In genomic region chr6:5851261-5851757, GRCh38 we compare ENCODE assay signal across 8 cellular contexts.
DNase-seq lines count a peak whose midpoint lies in the region; ATAC-seq, FAIRE-seq and TF ChIP-seq lines count a peak whose summit lies in the region.

No MANE protein-coding gene starts in this region.

- ATAC-seq in HG02884 (IDR thresholded peaks at IDR 0.05; ENCODE audit: unreplicated experiment): peak; percentile 82
- peak; percentile 84 for ATAC-seq in WTC11

- CTCF ChIA-PET in Calu3 (lab: Charles Lee) (no interaction called here), WTC11 (lab: Charles Lee) (interaction anchor here (0.6 to 2.2 kb wide), 3 partner anchors 280 to 382 kb away, joined by 3 to 10 read pairs (median 4); no protein-coding TSS in a partner anchor)

- H3K9me1 ChIP-seq in keratinocyte (ENCODE audit: control insufficient read depth, extremely low read depth, insufficient read depth, low read length): no peaks in the 10 kb centered on the region

- H3K79me2 ChIP-seq in keratinocyte (ENCODE audit: control insufficient read depth, insufficient read depth, low read length): no peaks in the 10 kb centered on the region

- TF ChIP-seq CTCF in Calu3 (IDR thresholded peaks at IDR 0.05; ENCODE audit: unreplicated experiment): no peak
- no peak for TF ChIP-seq CTCF in WTC11 (IDR thresholded peaks at IDR 0.05)
- TF ChIP-seq CTCF in bronchial epithelial cell (IDR thresholded peaks at IDR 0.05; ENCODE audit: insufficient read depth, low read length, severe bottlenecking): no peak
- no peak for TF ChIP-seq CTCF in keratinocyte (optimal IDR thresholded peaks at IDR 0.05 in 1 of 3, IDR thresholded peaks at IDR 0.05 in 1 of 3, conservative IDR thresholded peaks at IDR 0.05 in 1 of 3; ENCODE audit: extremely low read depth in 1 of 3, insufficient read depth in 2 of 3, low read length in 3 of 3)

- H3K4me1 Mint-ChIP-seq in Calu3 (ENCODE audit: low read depth, unreplicated experiment) (no peaks in the 10 kb centered on the region), WTC11 (peaks cover 28% of the 10 kb centered on the region)

- no TSS peak for BruUV-seq in Calu3 (replicated peaks; lab: Mats Ljungman, UMichigan)

- no peaks in the 10 kb centered on the region for H3K4me1 ChIP-seq in keratinocyte (ENCODE audit: control insufficient read depth, extremely low read depth, insufficient read depth, low read length)

- FAIRE-seq in bronchial epithelial cell (lab: Jason Lieb, UNC) (no peak), keratinocyte (lab: Jason Lieb, UNC) (no peak)

- H3K4me3 ChIP-seq in bronchial epithelial cell (ENCODE audit: low read depth, low read length) (peak overlapping the region; percentile 25), keratinocyte (ENCODE audit: control insufficient read depth in 2 of 3, extremely low read depth in 1 of 3, insufficient read depth in 2 of 3, low read depth in 1 of 3, low read length in 3 of 3) (peak overlapping the region in 2 of 3 experiments; percentile 21 to 26)

- H3K36me3 Mint-ChIP-seq in Calu3 (ENCODE audit: insufficient read depth, unreplicated experiment) (no peaks in the 10 kb centered on the region), WTC11 (no peaks in the 10 kb centered on the region; the same call in 1 of the 2 replicates)

- H3K27me3 ChIP-seq in bronchial epithelial cell (ENCODE audit: control insufficient read depth, insufficient read depth, low read length) (peaks cover 10% of the 10 kb centered on the region), keratinocyte (ENCODE audit: control insufficient read depth, extremely low read depth, insufficient read depth, low read length) (peaks cover 20% of the 10 kb centered on the region)

- H2AFZ ChIP-seq in keratinocyte (ENCODE audit: control insufficient read depth, low read length): no peak overlapping the region

- POLR2A ChIA-PET in WTC11 (lab: Charles Lee): interaction anchor here (0.7 kb wide), 2 partner anchors 696 to 1391 kb away, joined by 3 to 4 read pairs; no protein-coding TSS in a partner anchor

- H3K9me3 ChIP-seq in keratinocyte (ENCODE audit: control insufficient read depth, low read depth, low read length): no peaks in the 10 kb centered on the region

- H3K9ac ChIP-seq in keratinocyte (ENCODE audit: control insufficient read depth, extremely low read depth, insufficient read depth, low read length): no peak overlapping the region

- peaks cover 67% of the 10 kb centered on the region for H3K27me3 Mint-ChIP-seq in Calu3 (ENCODE audit: unreplicated experiment)
- H3K27me3 Mint-ChIP-seq in WTC11 (ENCODE audit: low read depth): peaks cover 94% of the 10 kb centered on the region

- intact Hi-C loops in Calu3 (cut with micrococcal nuclease; ENCODE audit: unreplicated experiment): no loop called here

- H3K27ac ChIP-seq in keratinocyte (ENCODE audit: control insufficient read depth, insufficient read depth, low read length): no peak overlapping the region

- H3K36me3 ChIP-seq in bronchial epithelial cell (ENCODE audit: control insufficient read depth, insufficient read depth, low read length) (no peaks in the 10 kb centered on the region), keratinocyte (ENCODE audit: control insufficient read depth in 2 of 2, extremely low read depth in 1 of 2, insufficient read depth in 2 of 2, low read length in 2 of 2) (no peaks in the 10 kb centered on the region)

- no peaks in the 10 kb centered on the region for H4K20me1 ChIP-seq in keratinocyte (ENCODE audit: control insufficient read depth, extremely low read depth, insufficient read depth, low read length)

- H3K4me2 ChIP-seq in keratinocyte (ENCODE audit: control insufficient read depth, extremely low read depth, insufficient read depth, low read depth, low read length): peak overlapping the region; percentile 32

- dilution Hi-C loops in keratinocyte (cut with MboI; ENCODE audit: extremely low pct_ligation_motif_present, low sequenced_read_pairs): no loop called here

- H3K9me3 Mint-ChIP-seq in Calu3 (ENCODE audit: low read depth, unreplicated experiment): no peaks in the 10 kb centered on the region
- 0 out of 2 replicates have a peak, but pooled peaks cover 4% of the 10 kb centered on the region for H3K9me3 Mint-ChIP-seq in WTC11

- peak; percentile 56 for DNase-seq in Calu3
- DNase-seq in WTC11 (ENCODE audit: low spot score): peak; percentile 80
- DNase-seq in bronchial epithelial cell (ENCODE audit: low read depth): peak; percentile 32
- no peak for DNase-seq in keratinocyte (ENCODE audit: low read depth, low spot score)
- peak; percentile 44 to 62 for DNase-seq in stimulated activated CD4-positive, alpha-beta T cell treated with anti-CD3 and anti-CD28 coated beads, Interleukin-15, amount 100 ng/mL, for 48 hours (ENCODE audit: low read depth in 2 of 2)
- no peak for DNase-seq in OCI-M1 (lab: John Stamatoyannopoulos, UW)
- no peak for DNase-seq in NCI-H82 treated with DMSO at 0.1 percent for 48 hours (lab: John Stamatoyannopoulos, UW; ENCODE audit: unreplicated experiment)

- H3K4me3 Mint-ChIP-seq in Calu3 (ENCODE audit: low read depth, unreplicated experiment): peak overlapping the region; percentile 52
- H3K4me3 Mint-ChIP-seq in WTC11: peak overlapping the region; percentile 64

- no peak overlapping the region for H3K27ac Mint-ChIP-seq in Calu3 (ENCODE audit: unreplicated experiment)
- H3K27ac Mint-ChIP-seq in WTC11: no peak overlapping the region

TF ChIP-seq in WTC11, 78 proteins besides CTCF, POLR2A, EP300 and RAD21 (continues in another document):
- TF ChIP-seq E2F5 (CRISPR knock-in tag; IDR thresholded peaks at IDR 0.05): no peak
- no peak; the same call in 1 of the 2 replicates for TF ChIP-seq ZNF416 (CRISPR knock-in tag; IDR thresholded peaks at IDR 0.05)
- no peak for TF ChIP-seq RORB (CRISPR knock-in tag; IDR thresholded peaks at IDR 0.05)
- TF ChIP-seq, protein P1, sequence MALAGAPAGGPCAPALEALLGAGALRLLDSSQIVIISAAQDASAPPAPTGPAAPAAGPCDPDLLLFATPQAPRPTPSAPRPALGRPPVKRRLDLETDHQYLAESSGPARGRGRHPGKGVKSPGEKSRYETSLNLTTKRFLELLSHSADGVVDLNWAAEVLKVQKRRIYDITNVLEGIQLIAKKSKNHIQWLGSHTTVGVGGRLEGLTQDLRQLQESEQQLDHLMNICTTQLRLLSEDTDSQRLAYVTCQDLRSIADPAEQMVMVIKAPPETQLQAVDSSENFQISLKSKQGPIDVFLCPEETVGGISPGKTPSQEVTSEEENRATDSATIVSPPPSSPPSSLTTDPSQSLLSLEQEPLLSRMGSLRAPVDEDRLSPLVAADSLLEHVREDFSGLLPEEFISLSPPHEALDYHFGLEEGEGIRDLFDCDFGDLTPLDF (CRISPR knock-in tag; IDR thresholded peaks at IDR 0.05): no peak
- TF ChIP-seq, protein P2, sequence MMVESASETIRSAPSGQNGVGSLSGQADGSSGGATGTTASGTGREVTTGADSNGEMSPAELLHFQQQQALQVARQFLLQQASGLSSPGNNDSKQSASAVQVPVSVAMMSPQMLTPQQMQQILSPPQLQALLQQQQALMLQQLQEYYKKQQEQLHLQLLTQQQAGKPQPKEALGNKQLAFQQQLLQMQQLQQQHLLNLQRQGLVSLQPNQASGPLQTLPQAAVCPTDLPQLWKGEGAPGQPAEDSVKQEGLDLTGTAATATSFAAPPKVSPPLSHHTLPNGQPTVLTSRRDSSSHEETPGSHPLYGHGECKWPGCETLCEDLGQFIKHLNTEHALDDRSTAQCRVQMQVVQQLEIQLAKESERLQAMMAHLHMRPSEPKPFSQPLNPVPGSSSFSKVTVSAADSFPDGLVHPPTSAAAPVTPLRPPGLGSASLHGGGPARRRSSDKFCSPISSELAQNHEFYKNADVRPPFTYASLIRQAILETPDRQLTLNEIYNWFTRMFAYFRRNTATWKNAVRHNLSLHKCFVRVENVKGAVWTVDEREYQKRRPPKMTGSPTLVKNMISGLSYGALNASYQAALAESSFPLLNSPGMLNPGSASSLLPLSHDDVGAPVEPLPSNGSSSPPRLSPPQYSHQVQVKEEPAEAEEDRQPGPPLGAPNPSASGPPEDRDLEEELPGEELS (CRISPR knock-in tag; IDR thresholded peaks at IDR 0.05): no peak
- TF ChIP-seq, protein P3, sequence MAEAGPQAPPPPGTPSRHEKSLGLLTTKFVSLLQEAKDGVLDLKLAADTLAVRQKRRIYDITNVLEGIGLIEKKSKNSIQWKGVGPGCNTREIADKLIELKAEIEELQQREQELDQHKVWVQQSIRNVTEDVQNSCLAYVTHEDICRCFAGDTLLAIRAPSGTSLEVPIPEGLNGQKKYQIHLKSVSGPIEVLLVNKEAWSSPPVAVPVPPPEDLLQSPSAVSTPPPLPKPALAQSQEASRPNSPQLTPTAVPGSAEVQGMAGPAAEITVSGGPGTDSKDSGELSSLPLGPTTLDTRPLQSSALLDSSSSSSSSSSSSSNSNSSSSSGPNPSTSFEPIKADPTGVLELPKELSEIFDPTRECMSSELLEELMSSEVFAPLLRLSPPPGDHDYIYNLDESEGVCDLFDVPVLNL (CRISPR knock-in tag; IDR thresholded peaks at IDR 0.05; ENCODE audit: borderline replicate concordance, low read depth): no peak
- TF ChIP-seq JUN (CRISPR knock-in tag; IDR thresholded peaks at IDR 0.05): no peak
- no peak for TF ChIP-seq NR1H2 (CRISPR knock-in tag; IDR thresholded peaks at IDR 0.05)
- no peak for TF ChIP-seq CBFB (CRISPR knock-in tag; IDR thresholded peaks at IDR 0.05; ENCODE audit: low read depth)
- no peak for TF ChIP-seq GTF2I (CRISPR knock-in tag; conservative IDR thresholded peaks at IDR 0.05)
- TF ChIP-seq HMGA2 (CRISPR knock-in tag; IDR thresholded peaks at IDR 0.05): no peak
- TF ChIP-seq ATF1 (CRISPR knock-in tag; IDR thresholded peaks at IDR 0.05): no peak
- TF ChIP-seq FOXK1 (CRISPR knock-in tag; IDR thresholded peaks at IDR 0.05): 0 out of 2 replicates have a peak, but pooled peaks have one; percentile 39
- no peak for TF ChIP-seq TCF7 (CRISPR knock-in tag; IDR thresholded peaks at IDR 0.05; ENCODE audit: low read depth)
- no peak for TF ChIP-seq JAZF1 (CRISPR knock-in tag; IDR thresholded peaks at IDR 0.05)
- no peak for TF ChIP-seq ELF4 (CRISPR knock-in tag; IDR thresholded peaks at IDR 0.05; ENCODE audit: low read depth)

Comparison
In these comparisons a context has a peak if more than half of its experiments do, and no peak if none do; other contexts are left out.
1. DNase-seq: peak in Calu3 (single experiment), WTC11 (single experiment), bronchial epithelial cell (single experiment) and stimulated activated CD4-positive, alpha-beta T cell treated with anti-CD3 and anti-CD28 coated beads, Interleukin-15, amount 100 ng/mL, for 48 hours (2 of 2); none in keratinocyte (single experiment), OCI-M1 (single experiment) and NCI-H82 treated with DMSO at 0.1 percent for 48 hours (single experiment).